Comparison of ENCODE assay signal across 9 cellular contexts in genomic region chr21:17775431-17776126, GRCh38. TPM values are rescaled to one million over a fixed set of nuclear protein-coding genes. Genes with fewer than 3 reads are reported as not detected.
DNase-seq lines count a peak whose midpoint lies in the region; ATAC-seq and TF ChIP-seq lines count a peak whose summit lies in the region.
"Had no signal": no experiment of that assay in that cellular context is flagged by ENCODE, and none has a peak within 500 bp of the region (broad histone marks: within the 10 kb centered on the region; RNA-seq: fewer than 3 reads in every experiment).

No MANE protein-coding gene starts in this region.

- no peak for TF ChIP-seq POLR2A in spleen (IDR thresholded peaks at IDR 0.05)

- peak overlapping the region in 6 of 8 donors; percentile 32 to 74 (median 54) for H3K27ac ChIP-seq in spleen

- H3K4me3 ChIP-seq in spleen = peak overlapping the region in 1 of 8 donors; percentile 43

- WGBS in spleen, 5 donors = 38 to 51% (median 47%) methylated on average over 15 to 17 of the region's 17 CpGs

- H3K4me1 ChIP-seq in spleen = peaks cover 5 to 40% (median 28%) of the 10 kb centered on the region in 6 donors

- peak; percentile 60 for ATAC-seq in GM18867 (IDR thresholded peaks at IDR 0.05; ENCODE audit: unreplicated experiment)
- ATAC-seq in HG02970 (IDR thresholded peaks at IDR 0.05; ENCODE audit: low FRiP score, unreplicated experiment) = peak; percentile 70
- ATAC-seq in HG03469 (IDR thresholded peaks at IDR 0.05; ENCODE audit: unreplicated experiment) = no peak

- DNase-seq in activated CD4-positive, alpha-beta T cell treated with anti-CD3 and anti-CD28 coated beads, Interleukin-2, amount 50 U/mL, for 48 hours = peak; percentile 52 to 64
- DNase-seq in spleen (peak; percentile 87), inferior parietal cortex (ENCODE audit: extremely low spot score) (no peak), NCI-H128 (lab: John Stamatoyannopoulos, UW; ENCODE audit: unreplicated experiment) (no peak), NCI-H510A (lab: John Stamatoyannopoulos, UW) (no peak)
- DNase-seq: left cardiac atrium had no signal

- H3K27me3 ChIP-seq in spleen (replicated peaks in 1 of 7) = no peaks in the 10 kb centered on the region

- no peaks in the 10 kb centered on the region for H3K36me3 ChIP-seq in spleen

- TF ChIP-seq CTCF in spleen (IDR thresholded peaks at IDR 0.05 in 8 of 11, conservative IDR thresholded peaks at IDR 0.05 in 3 of 11) = no peak

- intact Hi-C loops in spleen (cut with DNase I; ENCODE audit: low total_unique reads) = no loop called here

- peaks cover 0 to 16% (median 4%) of the 10 kb centered on the region in 8 donors for H3K9me3 ChIP-seq in spleen

RNA-seq across cellular contexts. Expression of gene C21orf91, which starts 43.6 kb away (rescaled TPM):
- total RNA-seq in spleen = 10 to 100 TPM; 12.7 to 28.6 (median 23.6) TPM
- 1 to 10 TPM; 4.2 to 5.3 (median 4.6) TPM for polyA plus RNA-seq in spleen

Comparison
In these comparisons a context has a peak if more than half of its experiments do, and no peak if none do; other contexts are left out.
1. DNase-seq: peak in activated CD4-positive, alpha-beta T cell treated with anti-CD3 and anti-CD28 coated beads, Interleukin-2, amount 50 U/mL, for 48 hours (2 of 2) and spleen (single experiment); none in inferior parietal cortex (single experiment), NCI-H128 (single experiment) and NCI-H510A (single experiment).